ENCODE assay signal across 26 cellular contexts in genomic region chr16:4203748-4204147, GRCh38. TPM values are rescaled to one million over a fixed set of nuclear protein-coding genes. Genes with fewer than 3 reads are reported as not detected.
"Had no signal": no experiment of that assay in that cellular context is flagged by ENCODE, and none has a peak within 500 bp of the region (broad histone marks: within the 10 kb centered on the region; RNA-seq: fewer than 3 reads in every experiment).

No MANE protein-coding gene starts in this region.

- H3K27ac Mint-ChIP-seq: activated CD8-positive, alpha-beta T cell treated with anti-CD3 and anti-CD28 coated beads, Interleukin-2, amount 10 ng/mL, durations not matched to agents 7 days and 5 days; activated naive CD8-positive, alpha-beta T cell treated with anti-CD3 and anti-CD28 coated beads, Interleukin-2, amount 50 U/mL, for 24 hours; activated T-helper 1 cell treated with anti-CD3 and anti-CD28 coated beads, Interleukin-12 subunit alpha, Interleukin-12 subunit beta, Interleukin-2, Interleukin-4 antibody, amounts not matched to agents 30 ng/mL and 10 ng/mL and 1 ng/mL, durations not matched to agents 14 hours and 24 hours and 36 hours; naive B cell; progenitor cell of endocrine pancreas; type B pancreatic cell had no signal

- H3K4me3 Mint-ChIP-seq: activated CD8-positive, alpha-beta T cell treated with anti-CD3 and anti-CD28 coated beads, Interleukin-2, amount 10 ng/mL, durations not matched to agents 7 days and 5 days; activated naive CD8-positive, alpha-beta T cell treated with anti-CD3 and anti-CD28 coated beads, Interleukin-2, amount 50 U/mL, for 24 hours; activated T-helper 1 cell treated with anti-CD3 and anti-CD28 coated beads, Interleukin-12 subunit alpha, Interleukin-12 subunit beta, Interleukin-2, Interleukin-4 antibody, amounts not matched to agents 30 ng/mL and 10 ng/mL and 1 ng/mL, durations not matched to agents 14 hours and 24 hours and 36 hours; naive B cell; neural crest cell; type B pancreatic cell had no signal

- H3K27ac ChIP-seq: body of pancreas, cardiac muscle cell, lower lobe of right lung, thoracic aorta, vagina had no signal

- H3K4me1 ChIP-seq: vagina had no signal

- H3K27me3 ChIP-seq: body of pancreas, cardiac muscle cell, vagina had no signal

- H3K27me3 Mint-ChIP-seq: type B pancreatic cell had no signal

- H3K9me3 ChIP-seq: body of pancreas, lower lobe of right lung, thoracic aorta, vagina had no signal

- H3K36me3 ChIP-seq: lower lobe of right lung, thoracic aorta, vagina had no signal

- H3K9me3 Mint-ChIP-seq: activated naive CD8-positive, alpha-beta T cell treated with anti-CD3 and anti-CD28 coated beads, Interleukin-2, amount 50 U/mL, for 24 hours; activated T-helper 1 cell treated with anti-CD3 and anti-CD28 coated beads, Interleukin-12 subunit alpha, Interleukin-12 subunit beta, Interleukin-2, Interleukin-4 antibody, amounts not matched to agents 30 ng/mL and 10 ng/mL and 1 ng/mL, durations not matched to agents 14 hours and 24 hours and 36 hours; naive B cell; neural crest cell; type B pancreatic cell had no signal

- ATAC-seq: activated CD8-positive, alpha-beta T cell treated with anti-CD3 and anti-CD28 coated beads, Interleukin-2, amount 10 ng/mL, durations not matched to agents 7 days and 5 days; activated naive CD8-positive, alpha-beta T cell treated with anti-CD3 and anti-CD28 coated beads, Interleukin-2, amount 50 U/mL, for 24 hours; body of pancreas; left lobe of liver; lower lobe of right lung had no signal

- H3K4me3 ChIP-seq: body of pancreas, cardiac muscle cell, lower lobe of right lung, thoracic aorta, vagina had no signal

- DNase-seq: activated CD4-positive, alpha-beta T cell treated with anti-CD3 and anti-CD28 coated beads for 1 hour; activated CD4-positive, alpha-beta T cell treated with anti-CD3 and anti-CD28 coated beads, Interleukin-2, amount 50 U/mL, for 1 hour; activated CD8-positive, alpha-beta T cell treated with anti-CD3 and anti-CD28 coated beads, Interleukin-2, amount 10 ng/mL, durations not matched to agents 7 days and 5 days; activated gamma-delta T cell; activated naive CD4-positive, alpha-beta T cell treated with anti-CD3 and anti-CD28 coated beads, Interleukin-2, amount 50 U/mL, for 16 hours; activated naive CD8-positive, alpha-beta T cell treated with anti-CD3 and anti-CD28 coated beads, Interleukin-2, amount 50 U/mL, for 24 hours; anterior cingulate cortex; body of pancreas; effector CD4-positive, alpha-beta T cell; foreskin fibroblast; kidney; lower lobe of right lung; mesendoderm; naive B cell; stimulated activated CD4-positive, alpha-beta T cell treated with anti-CD3 and anti-CD28 coated beads, Interleukin-4, amount 100 ng/mL, for 24 hours; stimulated activated naive CD4-positive, alpha-beta T cell treated with Interleukin-2 at 50 U/mL for 16 hours had no signal

- H3K36me3 Mint-ChIP-seq: naive B cell, type B pancreatic cell had no signal

RNA-seq across cellular contexts. Expression of gene SRL, which starts 38.1 kb away (rescaled TPM):
- total RNA-seq: activated CD8-positive, alpha-beta T cell treated with anti-CD3 and anti-CD28 coated beads, Interleukin-2, amount 10 ng/mL, durations not matched to agents 7 days and 5 days; activated T-helper 1 cell treated with anti-CD3 and anti-CD28 coated beads, Interleukin-12 subunit alpha, Interleukin-12 subunit beta, Interleukin-2, Interleukin-4 antibody, amounts not matched to agents 30 ng/mL and 10 ng/mL and 1 ng/mL, durations not matched to agents 14 hours and 24 hours and 36 hours; body of pancreas; epithelial cell of proximal tubule; osteocyte; progenitor cell of endocrine pancreas had no signal
